In genomic region chr11:119091966-119092879, GRCh38 we compare ENCODE assay signal across 8 cellular contexts. TPM values are rescaled to one million over a fixed set of nuclear protein-coding genes. Genes with fewer than 3 reads are reported as not detected.
DNase-seq lines count a peak whose midpoint lies in the region; ATAC-seq and TF ChIP-seq lines count a peak whose summit lies in the region.

No MANE protein-coding gene starts in this region.

- H3K4me2 ChIP-seq in H9 (ENCODE audit: insufficient read depth, insufficient read length, low read length): peak overlapping the region; percentile 88

- no peak overlapping the region for H2BK20ac ChIP-seq in H9 (ENCODE audit: low read depth, low read length, poor library complexity, severe bottlenecking)

- H3K4me3 Mint-ChIP-seq in CD14-positive monocyte: no peak overlapping the region
- peak overlapping the region; percentile 92 to 94 for H3K4me3 Mint-ChIP-seq in H9
- peak overlapping the region; percentile 94 for H3K4me3 Mint-ChIP-seq in WTC11

- H2AK5ac ChIP-seq in H9 (ENCODE audit: insufficient read length, low read length): no peak overlapping the region

- peaks cover 0 to 1% (median 0%) of the 10 kb centered on the region in 3 donors for H3K27me3 Mint-ChIP-seq in CD14-positive monocyte (ENCODE audit: low read depth in 3 of 3)
- H3K27me3 Mint-ChIP-seq in H9 (ENCODE audit: low read depth): no peaks in the 10 kb centered on the region
- H3K27me3 Mint-ChIP-seq in WTC11 (ENCODE audit: low read depth): no peaks in the 10 kb centered on the region

- H2BK12ac ChIP-seq in H9 (ENCODE audit: insufficient read length, low read depth, low read length): no peak overlapping the region

- no peaks in the 10 kb centered on the region for H3K9me3 ChIP-seq in H9 (ENCODE audit: control insufficient read depth, low read depth, low read length)
- H3K9me3 ChIP-seq in iPS-18c (ENCODE audit: control insufficient read depth, insufficient read depth, low read length): no peaks in the 10 kb centered on the region
- H3K9me3 ChIP-seq in vagina: no peaks in the 10 kb centered on the region

- H3K27ac Mint-ChIP-seq in CD14-positive monocyte (peak overlapping the region in 6 of 7 donors; percentile 28 to 58 (median 46)), H9 (peak overlapping the region in 2 of 3 experiments; percentile 85 to 92; a peak in 5 of 7 replicates), WTC11 (peak overlapping the region; percentile 68)

- H2BK5ac ChIP-seq in H9 (ENCODE audit: insufficient read length, low read length): no peak overlapping the region

- no peak overlapping the region for H3T11ph ChIP-seq in H9 (ENCODE audit: low read length)

- H3K36me3 Mint-ChIP-seq in CD14-positive monocyte (peaks cover 18 to 27% of the 10 kb centered on the region in 2 donors), H9 (ENCODE audit: insufficient read depth in 1 of 3, low read depth in 3 of 3) (peaks cover 19 to 48% (median 41%) of the 10 kb centered on the region in 3 experiments), WTC11 (peaks cover 32% of the 10 kb centered on the region)

- H3K4me1 ChIP-seq in H9 (ENCODE audit: insufficient read depth, low read length) (no peaks in the 10 kb centered on the region; the same call in 1 of the 2 replicates), vagina (peaks cover 29% of the 10 kb centered on the region)

- no peak overlapping the region for H4K5ac ChIP-seq in H9 (ENCODE audit: insufficient read length, low read depth, low read length)

- H3K23ac ChIP-seq in H9 (ENCODE audit: insufficient read length, low read depth, low read length): no peak overlapping the region

- H2AFZ ChIP-seq in H9 (ENCODE audit: low read length): no peak overlapping the region

- intact Hi-C loops in CD14-positive monocyte (cut with micrococcal nuclease): loop anchor here (10.0 kb wide), 1 partner anchor 103 kb away; no protein-coding TSS in a partner anchor
- intact Hi-C loops in vagina (cut with DNase I): loop anchor here (10.0 kb wide), 1 partner anchor 113 kb away; the partner anchor contains the start of gene CBL

- DNase-seq in CD14-positive monocyte (ENCODE audit: low spot score) (no peak), H9 (no peak), WTC11 (ENCODE audit: low spot score) (no peak), hepatic stellate cell (ENCODE audit: low spot score) (no peak), GM10248 (ENCODE audit: extremely low spot score) (no peak), vagina (ENCODE audit: extremely low spot score in 2 of 2) (no peak)

- peaks cover 20% of the 10 kb centered on the region; the same call in 1 of the 2 replicates for H3K79me2 ChIP-seq in H9 (ENCODE audit: insufficient read depth, low read length)

- CTCF ChIA-PET in WTC11 (lab: Charles Lee): interaction anchor here (0.9 to 1.3 kb wide), 5 partner anchors 10 to 229 kb away, joined by 3 to 5 read pairs (median 3); no protein-coding TSS in a partner anchor
- CTCF ChIA-PET in GM10248 (lab: Yijun Ruan, JAX): interaction anchor here (0.8 to 1.7 kb wide), 4 partner anchors 14 to 230 kb away, joined by 3 to 4 read pairs (median 3); partner anchors contain the start of genes C2CD2L and HYOU1

- no peak for TF ChIP-seq CTCF in CD14-positive monocyte (IDR thresholded peaks at IDR 0.05)
- no peak for TF ChIP-seq CTCF in H9 (conservative IDR thresholded peaks at IDR 0.05)
- no peak for TF ChIP-seq CTCF in WTC11 (IDR thresholded peaks at IDR 0.05)
- no peak for TF ChIP-seq CTCF in GM10248 (IDR thresholded peaks at IDR 0.05; ENCODE audit: control extremely low read depth, extremely low read depth, low read depth, missing control alignments)
- TF ChIP-seq CTCF in vagina (IDR thresholded peaks at IDR 0.05): no peak

- H3K4ac ChIP-seq in H9 (ENCODE audit: low read depth, low read length): no peak overlapping the region

- TF ChIP-seq POLR2A in vagina (IDR thresholded peaks at IDR 0.05): no peak

- H3K9me3 Mint-ChIP-seq in CD14-positive monocyte (no peaks in the 10 kb centered on the region), H9 (no peaks in the 10 kb centered on the region; a peak in 1 of 5 replicates), WTC11 (no peaks in the 10 kb centered on the region)

- peaks cover 55% of the 10 kb centered on the region for H3K4me1 Mint-ChIP-seq in CD14-positive monocyte
- peaks cover 28 to 29% of the 10 kb centered on the region in 2 experiments for H3K4me1 Mint-ChIP-seq in H9
- H3K4me1 Mint-ChIP-seq in WTC11: peaks cover 23% of the 10 kb centered on the region

- H3K79me1 ChIP-seq in H9 (ENCODE audit: insufficient read depth, low read depth, low read length, poor library complexity, severe bottlenecking): no peaks in the 10 kb centered on the region

- no peak overlapping the region for H3K14ac ChIP-seq in H9 (ENCODE audit: insufficient read depth, low read length)

- H2BK120ac ChIP-seq in H9 (ENCODE audit: low read depth, low read length, poor library complexity, severe bottlenecking): no peak overlapping the region

- H2BK15ac ChIP-seq in H9 (ENCODE audit: low read depth, low read length): no peak overlapping the region

- H3K27ac ChIP-seq in H9 (ENCODE audit: insufficient read length, low read depth, low read length): no peak overlapping the region
- no peak overlapping the region for H3K27ac ChIP-seq in vagina

- H4K91ac ChIP-seq in H9 (ENCODE audit: insufficient read length, low read depth, low read length): no peak overlapping the region

- no peak overlapping the region for H3K18ac ChIP-seq in H9 (ENCODE audit: insufficient read length, low read depth, low read length)

- ATAC-seq in WTC11 (no peak), HG03378 (IDR thresholded peaks at IDR 0.05; ENCODE audit: unreplicated experiment) (no peak)

- H3K27me3 ChIP-seq in H9 (ENCODE audit: insufficient read depth, low read length) (no peaks in the 10 kb centered on the region), vagina (no peaks in the 10 kb centered on the region)

- H3K36me3 ChIP-seq in vagina: peaks cover 0 to 8% of the 10 kb centered on the region in 2 donors

- POLR2A ChIA-PET in WTC11 (lab: Charles Lee) (interaction anchor here (0.5 to 1.3 kb wide), 4 partner anchors 7 to 659 kb away, joined by 3 to 5 read pairs (median 4); partner anchors contain the start of genes HMBS and HYOU1), GM10248 (lab: Yijun Ruan, JAX) (interaction anchor here (0.5 to 1.5 kb wide), 10 partner anchors 7 to 86 kb away, joined by 3 to 9 read pairs (median 4); partner anchors contain the start of genes C2CD2L, DPAGT1, HINFP and VPS11)

- H3K4me3 ChIP-seq in iPS-18c (ENCODE audit: insufficient read depth, low read depth, low read length): peak overlapping the region; percentile 91
- no peak overlapping the region for H3K4me3 ChIP-seq in vagina

- no peak overlapping the region for H4K8ac ChIP-seq in H9 (replicated peaks; ENCODE audit: insufficient read length, low read depth, low read length)

- WGBS in H9 (ENCODE audit: extremely low coverage, insufficient read length, low lambda C conversion rate): no CpG with 5 or more reads among the region's 13 CpGs

- H4K20me1 ChIP-seq in H9 (ENCODE audit: control insufficient read depth, insufficient read depth, insufficient read length): no peaks in the 10 kb centered on the region

- no peak overlapping the region for H3K56ac ChIP-seq in H9 (ENCODE audit: insufficient read length, low read depth, low read length)

- H3K9ac ChIP-seq in H9 (ENCODE audit: extremely low read depth, insufficient read length, low read length): no peak overlapping the region

- peaks cover 13% of the 10 kb centered on the region for H3K23me2 ChIP-seq in H9 (ENCODE audit: insufficient read length, low read depth, low read length, poor library complexity, severe bottlenecking)

TF ChIP-seq in WTC11, 78 proteins besides CTCF, POLR2A, EP300 and RAD21:
- no peak for TF ChIP-seq JAZF1 (CRISPR knock-in tag; IDR thresholded peaks at IDR 0.05)
- 0 out of 2 replicates have a peak, but pooled peaks have one; percentile 45 for TF ChIP-seq IRF1 (CRISPR knock-in tag; IDR thresholded peaks at IDR 0.05)
TF ChIP-seq in WTC11: peak in this region for 1.

RNA-seq across cellular contexts. Expression of gene HMBS, which starts 7.5 kb away (rescaled TPM):
- 10 to 100 TPM; 25.2 to 26.4 TPM for polyA plus RNA-seq in CD14-positive monocyte
- total RNA-seq in H9 (2021): 57.2 and 57.7 TPM in 2 replicates
- total RNA-seq in WTC11 (2021): 55.4 to 64.4 TPM (median 62.3 TPM) in 3 replicates
- total RNA-seq in vagina: 13.5 TPM

RNA-seq across cellular contexts. Expression of gene DPAGT1, which starts 9.4 kb away (rescaled TPM):
- 10 to 100 TPM; 37.0 to 39.7 TPM for polyA plus RNA-seq in CD14-positive monocyte
- total RNA-seq in H9 (2021): 43.6 and 44.5 TPM in 2 replicates
- total RNA-seq in WTC11 (2021): 59.6 to 64.6 TPM (median 63.5 TPM) in 3 replicates
- 18.2 TPM for total RNA-seq in vagina

RNA-seq across cellular contexts. Expression of gene C2CD2L, which starts 14.9 kb away (rescaled TPM):
- 1 to 10 TPM; 3.8 to 6.4 TPM for polyA plus RNA-seq in CD14-positive monocyte
- total RNA-seq in H9 (2021) (5.5 and 5.6 TPM in 2 replicates), WTC11 (2021) (3.4 to 6.4 TPM (median 4.4 TPM) in 3 replicates), vagina (7.1 TPM)

RNA-seq across cellular contexts. Expression of gene VPS11, which starts 24.6 kb away (rescaled TPM):
- polyA plus RNA-seq in CD14-positive monocyte: 10 to 100 TPM; 43.3 to 56.6 TPM
- total RNA-seq in H9 (2021) (17.5 and 18.6 TPM in 2 replicates), WTC11 (2021) (17.2 to 20.2 TPM (median 18.4 TPM) in 3 replicates), vagina (56.0 TPM)

RNA-seq across cellular contexts. Expression of gene HINFP, which starts 29.2 kb away (rescaled TPM):
- polyA plus RNA-seq in CD14-positive monocyte: 1 to 10 TPM; 8.0 to 8.6 TPM
- 42.1 and 42.4 TPM in 2 replicates for total RNA-seq in H9 (2021)
- total RNA-seq in WTC11 (2021): 34.0 to 37.1 TPM (median 35.4 TPM) in 3 replicates
- 22.1 TPM for total RNA-seq in vagina

Comparison
In these comparisons a context has a peak if more than half of its experiments do, and no peak if none do; other contexts are left out.
1. H3K4me3 Mint-ChIP-seq: peak in H9 (2 of 2) and WTC11 (single experiment); none in CD14-positive monocyte (0 of 2).
2. Peak in every context shown above with its lines, with median percentiles within 50 percentile points of each other: H3K27ac Mint-ChIP-seq.